In genomic region chr4:157099506-157099905, GRCh38 we compare ENCODE assay signal across 36 cellular contexts. TPM values are rescaled to one million over a fixed set of nuclear protein-coding genes. Genes with fewer than 3 reads are reported as not detected.
"Had no signal": no experiment of that assay in that cellular context is flagged by ENCODE, and none has a peak within 500 bp of the region (broad histone marks: within the 10 kb centered on the region; RNA-seq: fewer than 3 reads in every experiment).

No MANE protein-coding gene starts in this region.

- H3K36me3 ChIP-seq: adrenal gland, ascending aorta, brain microvascular endothelial cell, breast epithelium, cardiac muscle cell had no signal

- H3K4me1 ChIP-seq: adrenal gland, ascending aorta, body of pancreas, breast epithelium had no signal

- FAIRE-seq: astrocyte, bronchial epithelial cell had no signal

- H3K9me3 ChIP-seq: adrenal gland, ascending aorta, body of pancreas, breast epithelium had no signal

- H3K4me3 ChIP-seq: adrenal gland, ascending aorta, body of pancreas, breast epithelium, cardiac muscle cell had no signal

- DNase-seq: activated effector memory CD4-positive, alpha-beta T cell treated with anti-CD3 and anti-CD28 coated beads, Interleukin-2, amount 50 U/mL, for 16 hours; activated effector memory CD4-positive, alpha-beta T cell treated with Interleukin-2 at 50 U/mL for 16 hours; activated gamma-delta T cell; activated gamma-delta T cell treated with Interleukin-2 at 50 U/mL for 16 hours; activated naive CD4-positive, alpha-beta T cell; activated naive CD4-positive, alpha-beta T cell treated with anti-CD3 and anti-CD28 coated beads for 36 hours; activated naive CD4-positive, alpha-beta T cell treated with anti-CD3 and anti-CD28 coated beads, Interleukin-2, amount 10 ng/mL, durations not matched to agents 7 days and 5 days; activated naive CD4-positive, alpha-beta T cell treated with anti-CD3 and anti-CD28 coated beads, Interleukin-2, amount 50 U/mL, for 16 hours; activated naive CD4-positive, alpha-beta T cell treated with Interleukin-2 at 50 U/mL for 16 hours; activated naive CD8-positive, alpha-beta T cell treated with anti-CD3 and anti-CD28 coated beads for 36 hours; activated naive CD8-positive, alpha-beta T cell treated with anti-CD3 and anti-CD28 coated beads, Interleukin-2, amount 10 ng/mL, durations not matched to agents 7 days and 5 days; activated naive CD8-positive, alpha-beta T cell treated with anti-CD3 and anti-CD28 coated beads, Interleukin-2, amount 50 U/mL, for 24 hours; activated T-cell treated with anti-CD3 and anti-CD28 coated beads, Interleukin-2, amount 50 U/mL, for 1 hour; activated T-cell treated with anti-CD3 and anti-CD28 coated beads, Interleukin-2, amount 50 U/mL, for 24 hours; activated T-cell treated with anti-CD3 and anti-CD28 coated beads, Interleukin-2, amount 50 U/mL, for 4 hours; activated T-cell treated with anti-CD3 and anti-CD28 coated beads, Interleukin-2, amount 50 U/mL, for 48 hours; activated T-cell treated with anti-CD3 and anti-CD28 coated beads, Interleukin-2, amount 50 U/mL, for 72 hours; adrenal gland; amniotic stem cell; amygdala; anterior cingulate cortex; aorta; body of pancreas; brain microvascular endothelial cell; caudate nucleus; central memory CD4-positive, alpha-beta T cell; cerebellar nuclear complex had no signal

- H3K27ac ChIP-seq: adrenal gland, ascending aorta, body of pancreas, brain microvascular endothelial cell, breast epithelium, cardiac muscle cell had no signal

- H3K27me3 ChIP-seq: adrenal gland, ascending aorta, body of pancreas, brain microvascular endothelial cell, breast epithelium, cardiac muscle cell had no signal

RNA-seq across cellular contexts. Expression of gene GLRB, which starts 23.6 kb away (rescaled TPM):
- total RNA-seq: activated naive CD4-positive, alpha-beta T cell treated with anti-CD3 and anti-CD28 coated beads for 36 hours; activated naive CD4-positive, alpha-beta T cell treated with anti-CD3 and anti-CD28 coated beads, Interleukin-2, amount 50 U/mL, for 72 hours; activated naive CD8-positive, alpha-beta T cell treated with anti-CD3 and anti-CD28 coated beads for 36 hours; activated naive CD8-positive, alpha-beta T cell treated with anti-CD3 and anti-CD28 coated beads, Interleukin-2, amount 10 ng/mL, durations not matched to agents 7 days and 5 days; activated T-cell treated with anti-CD3 and anti-CD28 coated beads, Interleukin-2, amount 50 U/mL, for 4 hours; activated T-cell treated with anti-CD3 and anti-CD28 coated beads, Interleukin-2, amount 50 U/mL, for 72 hours; activated T-helper 1 cell treated with anti-CD3 and anti-CD28 coated beads, Interleukin-12 subunit alpha, Interleukin-12 subunit beta, Interleukin-2, Interleukin-4 antibody, amounts not matched to agents 30 ng/mL and 10 ng/mL and 1 ng/mL, durations not matched to agents 14 hours and 24 hours and 36 hours; activated T-helper 17 cell treated with anti-CD3 and anti-CD28 coated beads, Interleukin-2, amount 50 U/mL, for 72 hours; activated T-helper 2 cell treated with anti-CD3 and anti-CD28 coated beads, Interferon-gamma antibody, Interleukin-2, Interleukin-4, amounts not matched to agents 10 μg/mL and 5 μg/mL and 100 μg/mL, durations not matched to agents 14 hours and 24 hours and 36 hours had no signal
